8 cellular contexts compared by ENCODE assay signal in genomic region chr9:127578952-127579853, GRCh38. TPM values are rescaled to one million over a fixed set of nuclear protein-coding genes. Genes with fewer than 3 reads are reported as not detected.
DNase-seq lines count a peak whose midpoint lies in the region; ATAC-seq and TF ChIP-seq lines count a peak whose summit lies in the region.

No MANE protein-coding gene starts in this region.

- H3K27ac ChIP-seq in muscle layer of colon (ENCODE audit: low read depth, low read length) = peak overlapping the region; percentile 75

- no peaks in the 10 kb centered on the region for H3K36me3 ChIP-seq in BJ (ENCODE audit: control insufficient read depth, insufficient read depth, low read length)
- no peaks in the 10 kb centered on the region for H3K36me3 ChIP-seq in muscle layer of colon (ENCODE audit: insufficient read depth, low read length)

- no peaks in the 10 kb centered on the region for H3K27me3 Mint-ChIP-seq in activated T-cell treated with anti-CD3 and anti-CD28 coated beads, Interleukin-2, amount 50 U/mL, for 24 hours

- H3K4me3 ChIP-seq in BJ (ENCODE audit: low read depth, low read length) = peak overlapping the region; percentile 46
- H3K4me3 ChIP-seq in epithelial cell of proximal tubule (ENCODE audit: low read depth, low read length) = peak overlapping the region; percentile 62
- peak overlapping the region; percentile 2 to 36 for H3K4me3 ChIP-seq in muscle layer of colon (ENCODE audit: low read depth in 1 of 2, low read length in 2 of 2)

- POLR2A ChIA-PET in BJ (lab: Charles Lee) = interaction anchor here (0.7 to 1.2 kb wide), 3 partner anchors 22 to 58 kb away, joined by 3 to 6 read pairs (median 3); no protein-coding TSS in a partner anchor

- H3K4me1 ChIP-seq in muscle layer of colon (ENCODE audit: insufficient read depth, low read length) = peaks cover 28% of the 10 kb centered on the region

- CTCF ChIA-PET in BJ (lab: Yijun Ruan, JAX) = interaction anchor here (0.6 to 2.5 kb wide), 10 partner anchors 9 to 208 kb away, joined by 3 to 10 read pairs (median 3); no protein-coding TSS in a partner anchor

- H3K9me3 ChIP-seq in muscle layer of colon (ENCODE audit: low read length) = no peaks in the 10 kb centered on the region

- H3K27me3 ChIP-seq in BJ (ENCODE audit: control insufficient read depth, insufficient read depth, low read length) (no peaks in the 10 kb centered on the region), muscle layer of colon (ENCODE audit: control insufficient read depth in 1 of 2, insufficient read depth in 2 of 2, low read length in 2 of 2) (no peaks in the 10 kb centered on the region)

- DNase-seq in BJ (ENCODE audit: low read depth) (peak; percentile 93), OCI-M1 (lab: John Stamatoyannopoulos, UW) (peak; percentile 67), epithelial cell of proximal tubule (ENCODE audit: low read depth) (no peak), DMS114 treated with DMSO at 0.1 percent for 48 hours (lab: John Stamatoyannopoulos, UW; ENCODE audit: unreplicated experiment) (no peak)
- DNase-seq in activated T-cell treated with anti-CD3 and anti-CD28 coated beads, Interleukin-2, amount 50 U/mL, for 24 hours = peak; percentile 80
- peak; percentile 73 to 76 for DNase-seq in stimulated activated CD8-positive, alpha-beta memory T cell treated with anti-CD3 and anti-CD28 coated beads, Interleukin-2, amount 100 ng/mL, for 48 hours (ENCODE audit: low read depth in 2 of 2)

- peak overlapping the region; percentile 66 for H3K4me3 Mint-ChIP-seq in activated T-cell treated with anti-CD3 and anti-CD28 coated beads, Interleukin-2, amount 50 U/mL, for 24 hours

- peak overlapping the region; percentile 87 for H3K27ac Mint-ChIP-seq in activated T-cell treated with anti-CD3 and anti-CD28 coated beads, Interleukin-2, amount 50 U/mL, for 24 hours

- H3K36me3 Mint-ChIP-seq in activated T-cell treated with anti-CD3 and anti-CD28 coated beads, Interleukin-2, amount 50 U/mL, for 24 hours (ENCODE audit: low read depth) = no peaks in the 10 kb centered on the region

- H3K9ac ChIP-seq in muscle layer of colon (ENCODE audit: low read length) = peak overlapping the region; percentile 74

- ATAC-seq in HG03442 (IDR thresholded peaks at IDR 0.05; ENCODE audit: unreplicated experiment) = peak; percentile 78

- TF ChIP-seq CTCF in BJ (IDR thresholded peaks at IDR 0.05; ENCODE audit: insufficient read depth, low read depth, low read length) = peak; percentile 59
- TF ChIP-seq CTCF in epithelial cell of proximal tubule (conservative IDR thresholded peaks at IDR 0.05; ENCODE audit: low read depth, low read length) = peak; percentile 34

- H3K4me1 Mint-ChIP-seq in activated T-cell treated with anti-CD3 and anti-CD28 coated beads, Interleukin-2, amount 50 U/mL, for 24 hours (ENCODE audit: low read depth) = peaks cover 37% of the 10 kb centered on the region

- no peaks in the 10 kb centered on the region for H3K9me3 Mint-ChIP-seq in activated T-cell treated with anti-CD3 and anti-CD28 coated beads, Interleukin-2, amount 50 U/mL, for 24 hours

RNA-seq across cellular contexts. Expression of gene STXBP1, which starts 32.9 kb away (rescaled TPM):
- polyA plus RNA-seq in BJ (2011; rRNA removed) = 16.2 and 18.1 TPM in 2 replicates
- polyA minus RNA-seq in BJ (2011; rRNA and poly(A)+ RNA removed) = 20.0 and 20.8 TPM in 2 replicates
- total RNA-seq in epithelial cell of proximal tubule = 12.4 and 14.6 TPM in 2 replicates

Comparison
In these comparisons a context has a peak if more than half of its experiments do, and no peak if none do; other contexts are left out.
1. DNase-seq: peak in BJ (single experiment), OCI-M1 (single experiment), activated T-cell treated with anti-CD3 and anti-CD28 coated beads, Interleukin-2, amount 50 U/mL, for 24 hours (single experiment) and stimulated activated CD8-positive, alpha-beta memory T cell treated with anti-CD3 and anti-CD28 coated beads, Interleukin-2, amount 100 ng/mL, for 48 hours (2 of 2); none in epithelial cell of proximal tubule (single experiment) and DMS114 treated with DMSO at 0.1 percent for 48 hours (single experiment).
2. Peak in every context shown above with its lines, with median percentiles within 50 percentile points of each other: H3K4me3 ChIP-seq.